Comparison of ENCODE assay signal across 9 cellular contexts in the genomic region with DNA sequence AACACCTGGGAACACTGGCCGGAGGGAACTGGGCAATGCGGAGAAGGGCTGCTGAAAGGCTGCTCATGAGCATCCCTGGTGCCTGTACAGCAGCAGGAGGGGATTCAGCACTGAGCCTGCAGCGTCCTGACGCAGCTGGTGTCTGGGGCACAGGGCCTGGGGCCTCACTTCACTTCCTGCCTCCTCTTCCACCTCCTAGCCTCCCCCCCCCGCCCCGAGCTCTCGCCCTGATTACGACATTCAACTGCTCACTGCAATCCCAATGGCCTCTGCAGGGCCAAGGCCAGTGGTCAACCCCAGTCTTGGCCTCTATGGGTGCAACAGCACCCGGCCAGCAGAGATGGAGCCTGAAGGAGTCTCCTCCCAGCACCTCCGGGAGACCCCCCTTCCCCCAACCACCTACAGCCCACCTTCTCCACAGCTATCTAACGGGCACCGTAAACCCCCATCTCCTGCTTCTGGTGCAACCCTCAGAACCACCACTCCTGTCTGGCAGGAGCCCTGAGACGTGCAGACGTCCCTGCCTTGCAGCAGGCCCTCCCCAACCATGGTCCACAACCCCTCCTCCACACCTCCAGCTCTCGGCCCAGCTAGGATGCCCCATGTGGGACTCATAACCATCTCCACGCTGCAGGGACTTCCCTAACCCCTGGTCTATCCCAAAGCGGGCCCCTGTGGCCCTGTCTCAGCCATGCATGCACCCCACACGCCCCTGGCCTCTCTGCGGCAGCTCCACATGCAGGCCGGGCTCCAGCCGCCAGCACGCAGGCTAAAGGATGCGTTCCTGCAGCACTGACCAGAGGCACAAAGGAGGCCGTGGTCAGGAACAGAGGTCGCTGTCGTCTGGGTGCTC.
DNase-seq lines count a peak whose midpoint lies in the region; TF ChIP-seq lines count a peak whose summit lies in the region.
"Had no signal": no experiment of that assay in that cellular context is flagged by ENCODE, and none has a peak within 500 bp of the region (broad histone marks: within the 10 kb centered on the region; RNA-seq: fewer than 3 reads in every experiment).

No MANE protein-coding gene starts in this region.

- CTCF ChIA-PET in RWPE1 (lab: Yijun Ruan, JAX), result no interaction called here

- H2AFZ ChIP-seq in ACC112 (ENCODE audit: low read length, unreplicated experiment), result no peak overlapping the region

- DNase-seq in RWPE1 (ENCODE audit: low spot score) (peak; percentile 14), choroid plexus epithelial cell (ENCODE audit: low read depth) (peak; percentile 76), GDM1 (lab: John Stamatoyannopoulos, UW) (no peak), NCI-H1436 treated with DMSO at 0.1 percent for 48 hours (lab: John Stamatoyannopoulos, UW) (no peak), iPS-NIHi7 (ENCODE audit: extremely low spot score) (no peak), substantia nigra (lab: John Stamatoyannopoulos, UW) (no peak)

- POLR2A ChIA-PET in RWPE1 (lab: Yijun Ruan, JAX; ENCODE audit: low non-redundant PET), result no interaction called here

- no peaks in the 10 kb centered on the region for H3K27me3 ChIP-seq in ACC112 (ENCODE audit: insufficient read depth, low read length)
- no peaks in the 10 kb centered on the region for H3K27me3 ChIP-seq in mucosa of stomach (ENCODE audit: control insufficient read depth, insufficient read depth, low read length)

- H3K36me3 ChIP-seq in ACC112 (ENCODE audit: insufficient read depth, low read length) (no peaks in the 10 kb centered on the region), mucosa of stomach (ENCODE audit: control insufficient read depth, insufficient read depth, low read length) (peaks cover 18% of the 10 kb centered on the region)

- peaks cover 21% of the 10 kb centered on the region for H3K4me1 ChIP-seq in ACC112 (ENCODE audit: control insufficient read depth, insufficient read depth, low read length, unreplicated experiment)
- peaks cover 45% of the 10 kb centered on the region for H3K4me1 ChIP-seq in mucosa of stomach (ENCODE audit: control insufficient read depth, insufficient read depth, low read length)

- 0 out of 2 replicates have a peak overlapping the region, but pooled peaks have one; percentile 29 for H3K4me3 ChIP-seq in ACC112 (ENCODE audit: low read depth, low read length)
- no peak overlapping the region for H3K4me3 ChIP-seq in choroid plexus epithelial cell (ENCODE audit: low read depth, low read length)
- no peak overlapping the region for H3K4me3 ChIP-seq in mucosa of stomach (ENCODE audit: low read length)

- peak overlapping the region; percentile 57 for H3K27ac ChIP-seq in ACC112 (ENCODE audit: low read depth, low read length)
- peak overlapping the region; percentile 70 for H3K27ac ChIP-seq in RWPE1
- H3K27ac ChIP-seq in substantia nigra (ENCODE audit: low read depth, low read length, poor library complexity, severe bottlenecking), result no peak overlapping the region
- H3K27ac ChIP-seq: C4-2B had no signal

- no peak for TF ChIP-seq CTCF in RWPE1 (conservative IDR thresholded peaks at IDR 0.05; ENCODE audit: low read depth)
- TF ChIP-seq CTCF in choroid plexus epithelial cell (conservative IDR thresholded peaks at IDR 0.05; ENCODE audit: low read depth, low read length), result no peak

- peaks cover 56% of the 10 kb centered on the region for H3K79me2 ChIP-seq in ACC112 (ENCODE audit: control insufficient read depth, insufficient read depth, low read length, unreplicated experiment)

- H3K9ac ChIP-seq in mucosa of stomach (ENCODE audit: low read length), result peak overlapping the region; percentile 50

- no peaks in the 10 kb centered on the region for H3K9me3 ChIP-seq in mucosa of stomach (ENCODE audit: control insufficient read depth, low read length)

Comparison
In these comparisons a context has a peak if more than half of its experiments do, and no peak if none do; other contexts are left out.
1. DNase-seq: peak in RWPE1 (single experiment) and choroid plexus epithelial cell (single experiment); none in GDM1 (single experiment), NCI-H1436 treated with DMSO at 0.1 percent for 48 hours (single experiment), iPS-NIHi7 (single experiment) and substantia nigra (0 of 49).